In genomic region chr2:174217883-174218282, GRCh38 we compare ENCODE assay signal across 19 cellular contexts.
"Had no signal": no experiment of that assay in that cellular context is flagged by ENCODE, and none has a peak within 500 bp of the region (broad histone marks: within the 10 kb centered on the region; RNA-seq: fewer than 3 reads in every experiment).

No MANE protein-coding gene starts in this region.

- ATAC-seq: left colon, lower lobe of right lung, psoas muscle had no signal

- H3K27ac ChIP-seq: lower lobe of right lung, psoas muscle, sigmoid colon, stomach, testis, upper lobe of left lung had no signal

- H3K27me3 ChIP-seq: sigmoid colon, stomach, testis, upper lobe of left lung had no signal

- H3K9me3 ChIP-seq: lower lobe of right lung, psoas muscle, sigmoid colon, stomach, testis, upper lobe of left lung had no signal

- H3K4me1 ChIP-seq: lower lobe of right lung, psoas muscle, sigmoid colon, stomach, testis, upper lobe of left lung had no signal

- DNase-seq: activated CD4-positive, alpha-beta T cell treated with anti-CD3 and anti-CD28 coated beads for 1 hour; activated CD4-positive, alpha-beta T cell treated with anti-CD3 and anti-CD28 coated beads, Interleukin-2, amount 50 U/mL, for 4 hours; activated naive CD4-positive, alpha-beta T cell treated with anti-CD3 and anti-CD28 coated beads, Interleukin-2, amount 50 U/mL, for 16 hours; activated T-cell treated with anti-CD3 and anti-CD28 coated beads for 4 hours; central memory CD4-positive, alpha-beta T cell; cortex of kidney; effector CD4-positive, alpha-beta T cell; foreskin fibroblast; head of caudate nucleus; left colon; lower lobe of right lung; psoas muscle; sigmoid colon; stimulated activated CD4-positive, alpha-beta T cell treated with anti-CD3 and anti-CD28 coated beads, Interleukin-12 subunit alpha, Interleukin-12 subunit beta, amount 100 ng/mL, for 4 hours; stimulated activated CD4-positive, alpha-beta T cell treated with anti-CD3 and anti-CD28 coated beads, Interleukin-2, amount 100 ng/mL, for 24 hours; stomach; T-helper 9 cell; testis; upper lobe of left lung had no signal

- H3K4me3 ChIP-seq: lower lobe of right lung, psoas muscle, sigmoid colon, stomach, testis, upper lobe of left lung had no signal
